Comparison of ENCODE assay signal across 8 cellular contexts in genomic region chr7:134316539-134317344, GRCh38. TPM values are rescaled to one million over a fixed set of nuclear protein-coding genes. Genes with fewer than 3 reads are reported as not detected.
A peak's percentile ranks its signal among the peaks of the same experiment; 100 is the strongest.
DNase-seq lines count a peak whose midpoint lies in the region; ATAC-seq and TF ChIP-seq lines count a peak whose summit lies in the region.

A gene with protein sequence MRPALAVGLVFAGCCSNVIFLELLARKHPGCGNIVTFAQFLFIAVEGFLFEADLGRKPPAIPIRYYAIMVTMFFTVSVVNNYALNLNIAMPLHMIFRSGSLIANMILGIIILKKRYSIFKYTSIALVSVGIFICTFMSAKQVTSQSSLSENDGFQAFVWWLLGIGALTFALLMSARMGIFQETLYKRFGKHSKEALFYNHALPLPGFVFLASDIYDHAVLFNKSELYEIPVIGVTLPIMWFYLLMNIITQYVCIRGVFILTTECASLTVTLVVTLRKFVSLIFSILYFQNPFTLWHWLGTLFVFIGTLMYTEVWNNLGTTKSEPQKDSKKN (minus strand): TSS chr7:134316930. CDS start chr7:134316751, 179 bp downstream.

- peak within 1 kb of the TSS; percentile 82 for H3K27ac ChIP-seq in C4-2B

- no peak; the same call in 1 of the 2 replicates for TF ChIP-seq CTCF in C4-2B (conservative IDR thresholded peaks at IDR 0.05)

- peak; percentile 99 for DNase-seq in NCI-H69 (lab: John Stamatoyannopoulos, UW)
- peak; percentile 96 for DNase-seq in activated CD4-positive, alpha-beta T cell treated with anti-CD3 and anti-CD28 coated beads, Interleukin-2, amount 10 ng/mL, durations not matched to agents 7 days and 5 days
- peak; percentile 96 for DNase-seq in dedifferentiated amniotic fluid mesenchymal stem cell (ENCODE audit: extremely low spot score)
- peak; percentile 99 for DNase-seq in left kidney (ENCODE audit: low read depth, low spot score)
- peak; percentile 93 to 95 for DNase-seq in stimulated activated CD4-positive, alpha-beta T cell treated with anti-CD3 and anti-CD28 coated beads, Interleukin-2, amount 100 ng/mL, for 24 hours

- H3K36me3 Mint-ChIP-seq in activated CD4-positive, alpha-beta T cell treated with anti-CD3 and anti-CD28 coated beads, Interleukin-2, amount 10 ng/mL, durations not matched to agents 7 days and 5 days (ENCODE audit: low read depth): peaks cover 5% of the 10 kb centered on the region

- H3K4me3 Mint-ChIP-seq in activated CD4-positive, alpha-beta T cell treated with anti-CD3 and anti-CD28 coated beads, Interleukin-2, amount 10 ng/mL, durations not matched to agents 7 days and 5 days: peak within 1 kb of the TSS; percentile 89

- peaks cover 24% of the 10 kb centered on the region for H3K4me1 Mint-ChIP-seq in activated CD4-positive, alpha-beta T cell treated with anti-CD3 and anti-CD28 coated beads, Interleukin-2, amount 10 ng/mL, durations not matched to agents 7 days and 5 days

- ATAC-seq in GM19328 (IDR thresholded peaks at IDR 0.05; ENCODE audit: unreplicated experiment): peak; percentile 98
- peak; percentile 99 for ATAC-seq in HG03520 (IDR thresholded peaks at IDR 0.05; ENCODE audit: unreplicated experiment)

- no peaks in the 10 kb centered on the region for H3K9me3 Mint-ChIP-seq in activated CD4-positive, alpha-beta T cell treated with anti-CD3 and anti-CD28 coated beads, Interleukin-2, amount 10 ng/mL, durations not matched to agents 7 days and 5 days

- CTCF ChIA-PET in activated CD4-positive, alpha-beta T cell treated with anti-CD3 and anti-CD28 coated beads, Interleukin-2, amount 10 ng/mL, durations not matched to agents 7 days and 5 days (lab: Charles Lee): interaction anchor here (0.5 to 2.1 kb wide), 9 partner anchors 9 to 567 kb away, joined by 3 to 5 read pairs (median 4); no protein-coding TSS in a partner anchor

- H3K27ac Mint-ChIP-seq in activated CD4-positive, alpha-beta T cell treated with anti-CD3 and anti-CD28 coated beads, Interleukin-2, amount 10 ng/mL, durations not matched to agents 7 days and 5 days: peak within 1 kb of the TSS; percentile 90

- peaks cover 3% of the 10 kb centered on the region for H3K27me3 Mint-ChIP-seq in activated CD4-positive, alpha-beta T cell treated with anti-CD3 and anti-CD28 coated beads, Interleukin-2, amount 10 ng/mL, durations not matched to agents 7 days and 5 days

- POLR2A ChIA-PET in activated CD4-positive, alpha-beta T cell treated with anti-CD3 and anti-CD28 coated beads, Interleukin-2, amount 10 ng/mL, durations not matched to agents 7 days and 5 days (lab: Charles Lee): interaction anchor here (0.8 kb wide), 1 partner anchor 28 kb away, joined by 3 read pairs; no protein-coding TSS in a partner anchor

RNA-seq across cellular contexts. Expression of the gene that starts here (rescaled TPM):
- 10 to 100 TPM; 15.2 to 18.4 TPM for total RNA-seq in activated CD4-positive, alpha-beta T cell treated with anti-CD3 and anti-CD28 coated beads, Interleukin-2, amount 10 ng/mL, durations not matched to agents 7 days and 5 days

Comparison
In these comparisons a context has a peak if more than half of its experiments do, and no peak if none do; other contexts are left out.
1. Peak in every context shown above with its lines: DNase-seq, ATAC-seq and H3K27ac ChIP-seq.